Comparison of ENCODE assay signal across 16 cellular contexts in the genomic region with DNA sequence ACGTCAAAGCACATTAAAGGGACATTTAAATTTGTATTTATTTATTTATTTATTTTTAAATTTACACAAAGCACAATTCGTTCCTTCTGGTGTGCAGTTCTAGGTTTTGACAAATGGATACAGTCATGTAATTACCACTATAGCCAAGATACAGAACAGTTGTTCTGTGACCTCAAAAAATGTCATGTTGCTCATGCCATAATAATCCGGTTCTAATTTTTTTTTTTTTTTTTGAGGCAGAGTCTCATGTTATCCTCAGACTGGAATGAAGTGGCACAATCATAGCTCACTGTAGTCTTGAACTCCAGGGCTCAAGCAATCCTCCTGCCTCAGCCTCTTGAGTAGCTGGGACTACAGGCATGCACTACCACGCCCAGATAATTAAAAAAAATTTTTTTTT. TPM values are rescaled to one million over a fixed set of nuclear protein-coding genes. Genes with fewer than 3 reads are reported as not detected.
"Had no signal": no experiment of that assay in that cellular context is flagged by ENCODE, and none has a peak within 500 bp of the region (broad histone marks: within the 10 kb centered on the region; RNA-seq: fewer than 3 reads in every experiment).

No MANE protein-coding gene starts in this region.

- H3K9me3 ChIP-seq: heart right ventricle, stomach, thoracic aorta, transverse colon had no signal

- H3K9me3 Mint-ChIP-seq: naive thymus-derived CD8-positive, alpha-beta T cell; neural crest cell had no signal

- H3K4me3 Mint-ChIP-seq: naive thymus-derived CD8-positive, alpha-beta T cell had no signal

- ATAC-seq: esophagus mucosa; naive thymus-derived CD8-positive, alpha-beta T cell; sciatic nerve had no signal

- H3K36me3 Mint-ChIP-seq: naive thymus-derived CD8-positive, alpha-beta T cell had no signal

- H3K36me3 ChIP-seq: heart right ventricle, stomach, thoracic aorta, transverse colon had no signal

- DNase-seq: cortex of kidney; dorsolateral prefrontal cortex; effector CD8-positive, alpha-beta T cell; heart right ventricle; kidney glomerular epithelial cell; naive thymus-derived CD8-positive, alpha-beta T cell; posterior cingulate gyrus had no signal

- H3K4me3 ChIP-seq: dorsolateral prefrontal cortex, heart right ventricle, stomach, thoracic aorta, transverse colon had no signal

- H3K27ac Mint-ChIP-seq: naive thymus-derived CD8-positive, alpha-beta T cell had no signal

- H3K4me1 ChIP-seq: heart right ventricle, stomach, transverse colon had no signal

- H3K4me1 Mint-ChIP-seq: naive thymus-derived CD8-positive, alpha-beta T cell had no signal

- H3K27ac ChIP-seq: dorsolateral prefrontal cortex, heart right ventricle, stomach, transverse colon had no signal

RNA-seq across cellular contexts. Expression of a gene that starts 7.8 kb away (rescaled TPM):
- total RNA-seq: esophagus mucosa; fibroblast of lung; heart right ventricle; naive thymus-derived CD8-positive, alpha-beta T cell; sciatic nerve; transverse colon; ureter had no signal
- polyA plus RNA-seq: fibroblast of lung; heart right ventricle; liver; naive thymus-derived CD8-positive, alpha-beta T cell had no signal
